In the genomic region with DNA sequence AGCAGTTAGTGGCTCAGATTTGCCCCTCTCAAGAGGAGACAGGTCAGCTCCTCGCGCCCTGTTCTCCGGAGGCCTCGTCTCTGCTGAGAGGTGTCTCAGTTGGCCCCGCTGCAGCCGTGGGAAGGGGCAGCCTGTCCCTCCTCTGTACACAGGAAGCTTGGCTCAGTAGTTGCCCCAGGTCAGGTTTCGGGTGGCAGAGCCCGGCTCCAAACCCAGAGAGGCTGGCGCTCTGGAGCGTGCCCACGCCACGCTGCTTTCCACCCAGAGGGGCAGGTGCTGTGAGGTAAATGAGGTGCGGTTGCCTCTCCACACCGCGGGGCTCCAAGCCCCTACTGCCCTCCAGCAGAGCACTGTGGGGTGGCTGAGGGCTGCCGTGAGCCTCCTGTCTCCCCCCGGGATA, we compare ENCODE assay signal across 1 cellular context.
TF ChIP-seq lines count a peak whose summit lies in the region.

No MANE protein-coding gene starts in this region.

TF ChIP-seq in GM23338, 12 proteins besides CTCF, POLR2A, EP300 and RAD21 (continued from another document):
- TF ChIP-seq, protein P1, sequence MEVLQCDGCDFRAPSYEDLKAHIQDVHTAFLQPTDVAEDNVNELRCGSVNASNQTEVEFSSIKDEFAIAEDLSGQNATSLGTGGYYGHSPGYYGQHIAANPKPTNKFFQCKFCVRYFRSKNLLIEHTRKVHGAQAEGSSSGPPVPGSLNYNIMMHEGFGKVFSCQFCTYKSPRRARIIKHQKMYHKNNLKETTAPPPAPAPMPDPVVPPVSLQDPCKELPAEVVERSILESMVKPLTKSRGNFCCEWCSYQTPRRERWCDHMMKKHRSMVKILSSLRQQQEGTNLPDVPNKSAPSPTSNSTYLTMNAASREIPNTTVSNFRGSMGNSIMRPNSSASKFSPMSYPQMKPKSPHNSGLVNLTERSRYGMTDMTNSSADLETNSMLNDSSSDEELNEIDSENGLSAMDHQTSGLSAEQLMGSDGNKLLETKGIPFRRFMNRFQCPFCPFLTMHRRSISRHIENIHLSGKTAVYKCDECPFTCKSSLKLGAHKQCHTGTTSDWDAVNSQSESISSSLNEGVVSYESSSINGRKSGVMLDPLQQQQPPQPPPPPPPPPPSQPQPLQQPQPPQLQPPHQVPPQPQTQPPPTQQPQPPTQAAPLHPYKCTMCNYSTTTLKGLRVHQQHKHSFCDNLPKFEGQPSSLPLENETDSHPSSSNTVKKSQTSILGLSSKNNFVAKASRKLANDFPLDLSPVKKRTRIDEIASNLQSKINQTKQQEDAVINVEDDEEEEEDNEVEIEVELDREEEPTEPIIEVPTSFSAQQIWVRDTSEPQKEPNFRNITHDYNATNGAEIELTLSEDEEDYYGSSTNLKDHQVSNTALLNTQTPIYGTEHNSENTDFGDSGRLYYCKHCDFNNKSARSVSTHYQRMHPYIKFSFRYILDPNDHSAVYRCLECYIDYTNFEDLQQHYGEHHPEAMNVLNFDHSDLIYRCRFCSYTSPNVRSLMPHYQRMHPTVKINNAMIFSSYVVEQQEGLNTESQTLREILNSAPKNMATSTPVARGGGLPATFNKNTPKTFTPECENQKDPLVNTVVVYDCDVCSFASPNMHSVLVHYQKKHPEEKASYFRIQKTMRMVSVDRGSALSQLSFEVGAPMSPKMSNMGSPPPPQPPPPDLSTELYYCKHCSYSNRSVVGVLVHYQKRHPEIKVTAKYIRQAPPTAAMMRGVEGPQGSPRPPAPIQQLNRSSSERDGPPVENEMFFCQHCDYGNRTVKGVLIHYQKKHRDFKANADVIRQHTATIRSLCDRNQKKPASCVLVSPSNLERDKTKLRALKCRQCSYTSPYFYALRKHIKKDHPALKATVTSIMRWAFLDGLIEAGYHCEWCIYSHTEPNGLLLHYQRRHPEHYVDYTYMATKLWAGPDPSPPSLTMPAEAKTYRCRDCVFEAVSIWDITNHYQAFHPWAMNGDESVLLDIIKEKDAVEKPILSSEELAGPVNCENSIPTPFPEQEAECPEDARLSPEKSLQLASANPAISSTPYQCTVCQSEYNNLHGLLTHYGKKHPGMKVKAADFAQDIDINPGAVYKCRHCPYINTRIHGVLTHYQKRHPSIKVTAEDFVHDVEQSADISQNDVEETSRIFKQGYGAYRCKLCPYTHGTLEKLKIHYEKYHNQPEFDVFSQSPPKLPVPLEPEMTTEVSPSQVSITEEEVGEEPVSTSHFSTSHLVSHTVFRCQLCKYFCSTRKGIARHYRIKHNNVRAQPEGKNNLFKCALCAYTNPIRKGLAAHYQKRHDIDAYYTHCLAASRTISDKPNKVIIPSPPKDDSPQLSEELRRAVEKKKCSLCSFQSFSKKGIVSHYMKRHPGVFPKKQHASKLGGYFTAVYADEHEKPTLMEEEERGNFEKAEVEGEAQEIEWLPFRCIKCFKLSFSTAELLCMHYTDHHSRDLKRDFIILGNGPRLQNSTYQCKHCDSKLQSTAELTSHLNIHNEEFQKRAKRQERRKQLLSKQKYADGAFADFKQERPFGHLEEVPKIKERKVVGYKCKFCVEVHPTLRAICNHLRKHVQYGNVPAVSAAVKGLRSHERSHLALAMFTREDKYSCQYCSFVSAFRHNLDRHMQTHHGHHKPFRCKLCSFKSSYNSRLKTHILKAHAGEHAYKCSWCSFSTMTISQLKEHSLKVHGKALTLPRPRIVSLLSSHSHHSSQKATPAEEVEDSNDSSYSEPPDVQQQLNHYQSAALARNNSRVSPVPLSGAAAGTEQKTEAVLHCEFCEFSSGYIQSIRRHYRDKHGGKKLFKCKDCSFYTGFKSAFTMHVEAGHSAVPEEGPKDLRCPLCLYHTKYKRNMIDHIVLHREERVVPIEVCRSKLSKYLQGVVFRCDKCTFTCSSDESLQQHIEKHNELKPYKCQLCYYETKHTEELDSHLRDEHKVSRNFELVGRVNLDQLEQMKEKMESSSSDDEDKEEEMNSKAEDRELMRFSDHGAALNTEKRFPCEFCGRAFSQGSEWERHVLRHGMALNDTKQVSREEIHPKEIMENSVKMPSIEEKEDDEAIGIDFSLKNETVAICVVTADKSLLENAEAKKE (CRISPR knock-in tag; IDR thresholded peaks at IDR 0.05): no peak
- TF ChIP-seq CREB1 (CRISPR knock-in tag; IDR thresholded peaks at IDR 0.05; ENCODE audit: low read depth) (no peak), ZNF331 (CRISPR knock-in tag; IDR thresholded peaks at IDR 0.05; ENCODE audit: low read depth) (no peak), NANOG (IDR thresholded peaks at IDR 0.05; ENCODE audit: borderline replicate concordance) (no peak), JUNB (IDR thresholded peaks at IDR 0.05; ENCODE audit: unreplicated experiment) (no peak), POLR2AphosphoS5 (IDR thresholded peaks at IDR 0.05; ENCODE audit: low read depth) (no peak), STAT1 (IDR thresholded peaks at IDR 0.05; ENCODE audit: unreplicated experiment) (no peak), EZH2 (IDR thresholded peaks at IDR 0.05; ENCODE audit: low read depth, unreplicated experiment) (no peak)
